In the genomic region with DNA sequence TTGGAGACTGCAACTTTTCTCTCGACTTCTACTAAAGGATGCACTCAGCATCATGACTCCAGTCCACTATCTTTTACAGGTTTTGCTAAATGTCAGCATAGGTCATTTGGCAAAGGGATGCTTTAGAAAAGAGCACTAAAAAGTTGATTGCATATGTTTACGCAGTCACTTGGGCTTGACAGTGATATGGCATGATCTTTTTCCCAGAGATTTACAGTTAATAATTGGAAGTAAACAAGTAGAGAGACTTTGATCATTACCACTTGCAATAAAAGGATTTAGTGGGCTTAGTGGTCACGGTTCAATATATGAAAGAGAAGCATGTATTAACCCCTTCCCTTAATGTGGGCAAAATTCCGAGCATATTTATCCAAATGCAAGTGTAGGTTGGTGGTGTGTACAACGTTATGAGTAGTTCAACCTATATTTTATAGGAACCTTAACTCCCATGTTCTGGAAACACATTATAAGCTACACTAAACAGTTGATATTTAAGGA, we compare ENCODE assay signal across 8 cellular contexts. TPM values are rescaled to one million over a fixed set of nuclear protein-coding genes. Genes with fewer than 3 reads are reported as not detected.
A peak's percentile ranks its signal among the peaks of the same experiment; 100 is the strongest.
DNase-seq lines count a peak whose midpoint lies in the region; ATAC-seq, FAIRE-seq and TF ChIP-seq lines count a peak whose summit lies in the region.

No MANE protein-coding gene starts in this region.

- peaks cover 44% of the 10 kb centered on the region for H3K4me1 Mint-ChIP-seq in activated CD4-positive, alpha-beta T cell treated with anti-CD3 and anti-CD28 coated beads, Interleukin-2, amount 10 ng/mL, durations not matched to agents 24 days and 14 days
- peaks cover 43% of the 10 kb centered on the region for H3K4me1 Mint-ChIP-seq in activated naive CD8-positive, alpha-beta T cell treated with anti-CD3 and anti-CD28 coated beads for 36 hours

- peaks cover 0 to 7% of the 10 kb centered on the region in 2 experiments; a peak in 2 of 5 replicates for H3K27me3 ChIP-seq in HepG2 (ENCODE audit: control insufficient read depth in 1 of 2, insufficient read depth in 2 of 2, low read length in 2 of 2)
- peaks cover 29% of the 10 kb centered on the region for H3K27me3 ChIP-seq in suprapubic skin
- H3K27me3 ChIP-seq in vagina, result no peaks in the 10 kb centered on the region

- peaks cover 34% of the 10 kb centered on the region for H3K27me3 Mint-ChIP-seq in activated CD4-positive, alpha-beta T cell treated with anti-CD3 and anti-CD28 coated beads, Interleukin-2, amount 10 ng/mL, durations not matched to agents 24 days and 14 days
- peaks cover 68% of the 10 kb centered on the region for H3K27me3 Mint-ChIP-seq in activated naive CD8-positive, alpha-beta T cell treated with anti-CD3 and anti-CD28 coated beads for 36 hours

- intact Hi-C loops in activated CD4-positive, alpha-beta T cell treated with anti-CD3 and anti-CD28 coated beads, Interleukin-2, amount 10 ng/mL, durations not matched to agents 24 days and 14 days (cut with micrococcal nuclease), result loop anchor here (5.0 kb wide), 3 partner anchors 115 to 795 kb away; a partner anchor contains a TSS
- intact Hi-C loops in HepG2 (cut with micrococcal nuclease; ENCODE audit: unreplicated experiment), result loop anchor here (5.0 to 10.0 kb wide), 3 partner anchors 192 to 665 kb away; no protein-coding TSS in a partner anchor
- intact Hi-C loops in vagina (cut with DNase I), result no loop called here
- intact Hi-C loops in left colon (cut with DNase I, micrococcal nuclease), result no loop called here

- H3K27ac ChIP-seq in HepG2 (ENCODE audit: extremely low read length, insufficient read depth, low read length) (no peak overlapping the region), suprapubic skin (no peak overlapping the region), vagina (no peak overlapping the region)

- TF ChIP-seq EP300 in HepG2 (IDR thresholded peaks at IDR 0.05; ENCODE audit: low read depth in 2 of 2, low read length in 2 of 2) (no peak), HepG2 (CRISPR knock-in tag; IDR thresholded peaks at IDR 0.05; ENCODE audit: borderline replicate concordance) (no peak), suprapubic skin (IDR thresholded peaks at IDR 0.05) (no peak)

- H3K4me3 ChIP-seq in HepG2 (replicated peaks in 1 of 3; ENCODE audit: insufficient read depth in 1 of 3, low read depth in 2 of 3, low read length in 3 of 3) (peak overlapping the region; percentile 78 to 88 (median 81)), suprapubic skin (peak overlapping the region; percentile 88), vagina (peak overlapping the region in 1 of 2 donors; percentile 79)

- H3K9me3 ChIP-seq in HepG2 (ENCODE audit: low read length) (no peaks in the 10 kb centered on the region), suprapubic skin (no peaks in the 10 kb centered on the region), vagina (no peaks in the 10 kb centered on the region)

- H3K27ac Mint-ChIP-seq in activated CD4-positive, alpha-beta T cell treated with anti-CD3 and anti-CD28 coated beads, Interleukin-2, amount 10 ng/mL, durations not matched to agents 24 days and 14 days, result peak overlapping the region; percentile 90
- peak overlapping the region; percentile 85 for H3K27ac Mint-ChIP-seq in activated naive CD8-positive, alpha-beta T cell treated with anti-CD3 and anti-CD28 coated beads for 36 hours

- in situ Hi-C loops in HepG2 (cut with HindIII; ENCODE audit: extremely low pct_ligation_motif_present, low pct_unique_long_range_greater_than_20kb), result loop anchor here (25.0 kb wide), 2 partner anchors 390 to 810 kb away; a partner anchor contains a TSS

- CTCF ChIA-PET in HepG2 (lab: Yijun Ruan, JAX; ENCODE audit: low intra/inter-chr PET ratio, low total read pairs), result no interaction called here

- H3K4me2 ChIP-seq in HepG2 (ENCODE audit: low read depth, low read length), result peak overlapping the region; percentile 96

- POLR2A ChIA-PET in HepG2 (lab: Yijun Ruan, JAX), result interaction anchor here (2.0 kb wide), 1 partner anchor 18 kb away, joined by 9 read pairs; no protein-coding TSS in a partner anchor

- peaks cover 35% of the 10 kb centered on the region for H3K36me3 Mint-ChIP-seq in activated CD4-positive, alpha-beta T cell treated with anti-CD3 and anti-CD28 coated beads, Interleukin-2, amount 10 ng/mL, durations not matched to agents 24 days and 14 days (ENCODE audit: low read depth)
- peaks cover 21% of the 10 kb centered on the region for H3K36me3 Mint-ChIP-seq in activated naive CD8-positive, alpha-beta T cell treated with anti-CD3 and anti-CD28 coated beads for 36 hours

- H4K20me1 ChIP-seq in HepG2 (ENCODE audit: insufficient read depth, low read length), result peaks cover 32% of the 10 kb centered on the region

- H3K9me3 Mint-ChIP-seq in activated CD4-positive, alpha-beta T cell treated with anti-CD3 and anti-CD28 coated beads, Interleukin-2, amount 10 ng/mL, durations not matched to agents 24 days and 14 days, result no peaks in the 10 kb centered on the region
- H3K9me3 Mint-ChIP-seq in activated naive CD8-positive, alpha-beta T cell treated with anti-CD3 and anti-CD28 coated beads for 36 hours, result no peaks in the 10 kb centered on the region

- H3K36me3 ChIP-seq in HepG2 (replicated peaks in 1 of 2; ENCODE audit: control insufficient read depth in 1 of 2, insufficient read depth in 2 of 2, low read length in 2 of 2), result no peaks in the 10 kb centered on the region
- no peaks in the 10 kb centered on the region for H3K36me3 ChIP-seq in suprapubic skin
- H3K36me3 ChIP-seq in vagina, result no peaks in the 10 kb centered on the region

- H2AFZ ChIP-seq in HepG2 (ENCODE audit: low read length), result no peak overlapping the region

- no peak for DNase-seq in activated CD4-positive, alpha-beta T cell treated with anti-CD3 and anti-CD28 coated beads, Interleukin-2, amount 10 ng/mL, durations not matched to agents 24 days and 14 days
- DNase-seq in activated CD4-positive, alpha-beta T cell treated with anti-CD3 and anti-CD28 coated beads for 48 hours, result no peak
- no peak for DNase-seq in activated naive CD8-positive, alpha-beta T cell treated with anti-CD3 and anti-CD28 coated beads for 36 hours
- DNase-seq in HepG2 (ENCODE audit: low spot score) (no peak), suprapubic skin (ENCODE audit: low spot score in 2 of 2) (no peak), vagina (ENCODE audit: extremely low spot score in 2 of 2) (no peak), left colon (no peak), SKM-1 (lab: John Stamatoyannopoulos, UW; ENCODE audit: unreplicated experiment) (no peak)

- peaks cover 62% of the 10 kb centered on the region for H3K4me1 ChIP-seq in HepG2 (ENCODE audit: insufficient read depth, low read length)
- peaks cover 42% of the 10 kb centered on the region for H3K4me1 ChIP-seq in suprapubic skin
- peaks cover 63% of the 10 kb centered on the region for H3K4me1 ChIP-seq in vagina

- TF ChIP-seq CTCF in HepG2 (CRISPR knock-in tag; IDR thresholded peaks at IDR 0.05), result no peak
- no peak for TF ChIP-seq CTCF in suprapubic skin (IDR thresholded peaks at IDR 0.05)
- TF ChIP-seq CTCF in vagina (IDR thresholded peaks at IDR 0.05), result no peak

- TSS peak; percentile 26 for BruUV-seq in HepG2 (replicated peaks; lab: Mats Ljungman, UMichigan)

- no peak for ATAC-seq in HepG2
- ATAC-seq in left colon, result no peak

- TF ChIP-seq POLR2A in HepG2 (IDR thresholded peaks at IDR 0.05; ENCODE audit: insufficient read depth in 1 of 2, low read depth in 2 of 2, low read length in 2 of 2), result no peak
- TF ChIP-seq POLR2A in suprapubic skin (IDR thresholded peaks at IDR 0.05), result no peak
- no peak for TF ChIP-seq POLR2A in vagina (IDR thresholded peaks at IDR 0.05)

- peak overlapping the region; percentile 69 for H3K9ac ChIP-seq in HepG2 (ENCODE audit: insufficient read depth, low read depth, low read length)

- no peak for FAIRE-seq in HepG2 (lab: Jason Lieb, UNC)

- 45% methylated on average over 5 of the region's 5 CpGs for WGBS in HepG2 (ENCODE audit: low lambda C conversion rate)
- WGBS in suprapubic skin, result 81% methylated on average over 5 of the region's 5 CpGs

- H3K4me3 Mint-ChIP-seq in activated CD4-positive, alpha-beta T cell treated with anti-CD3 and anti-CD28 coated beads, Interleukin-2, amount 10 ng/mL, durations not matched to agents 24 days and 14 days, result peak overlapping the region; percentile 86
- peak overlapping the region; percentile 80 for H3K4me3 Mint-ChIP-seq in activated naive CD8-positive, alpha-beta T cell treated with anti-CD3 and anti-CD28 coated beads for 36 hours

- no peak for TF ChIP-seq RAD21 in HepG2 (CRISPR knock-in tag; IDR thresholded peaks at IDR 0.05)

- H3K79me2 ChIP-seq in HepG2 (ENCODE audit: insufficient read depth, low read length), result peaks cover 35% of the 10 kb centered on the region

RNA-seq across cellular contexts. Expression of a gene that starts 1.8 kb away (rescaled TPM):
- 55.6 and 65.3 TPM in 2 replicates for total RNA-seq in activated CD4-positive, alpha-beta T cell treated with anti-CD3 and anti-CD28 coated beads, Interleukin-2, amount 10 ng/mL, durations not matched to agents 24 days and 14 days
- total RNA-seq in activated naive CD8-positive, alpha-beta T cell treated with anti-CD3 and anti-CD28 coated beads for 36 hours, result 10 to 100 TPM; 59.2 to 59.6 TPM
- 44.0 and 46.3 TPM in 2 replicates for total RNA-seq in HepG2 (2016; rRNA removed; fragmentation: Illumina TruSeq; extraction: Trizol)
- 8.7 and 9.7 TPM in 2 replicates for total RNA-seq in HepG2 (2016; cell fraction: cytosol; rRNA removed; fragmentation: Illumina TruSeq; extraction: Trizol; ENCODE audit: low read depth)
- 41.7 and 51.3 TPM in 2 replicates for total RNA-seq in HepG2 (2016; cell fraction: insoluble cytoplasmic fraction; rRNA removed; fragmentation: Illumina TruSeq; extraction: Trizol)
- 45.9 and 47.6 TPM in 2 replicates for total RNA-seq in HepG2 (2016; cell fraction: membrane; rRNA removed; fragmentation: Illumina TruSeq; extraction: Trizol)
- 35.5 and 44.2 TPM in 2 replicates for total RNA-seq in HepG2 (2016; cell fraction: nucleus; rRNA removed; fragmentation: Illumina TruSeq; extraction: Trizol)
- 28.0 and 30.5 TPM in 2 replicates for polyA plus RNA-seq in HepG2 (2011; rRNA removed)
- 11.2 and 14.7 TPM in 2 replicates for polyA plus RNA-seq in HepG2 (2011; cell fraction: cytosol; rRNA removed)
- polyA plus RNA-seq in HepG2 (2011; cell fraction: nucleus; rRNA removed), result 33.2 and 46.3 TPM in 2 replicates
- 28.8 and 47.8 TPM in 2 replicates for polyA plus RNA-seq in HepG2 (2012)
- polyA plus RNA-seq in HepG2 (2016; cell fraction: cytosol; fragmentation: Illumina TruSeq; extraction: Trizol; ENCODE audit: low read depth), result 8.6 and 9.9 TPM in 2 replicates
- 49.7 and 50.7 TPM in 2 replicates for polyA plus RNA-seq in HepG2 (2016; cell fraction: insoluble cytoplasmic fraction; fragmentation: Illumina TruSeq; extraction: Trizol; ENCODE audit: low read depth)
- polyA plus RNA-seq in HepG2 (2016; cell fraction: membrane; fragmentation: Illumina TruSeq; extraction: Trizol; ENCODE audit: low read depth), result 28.7 and 33.7 TPM in 2 replicates
- polyA plus RNA-seq in HepG2 (2016; cell fraction: nucleus; fragmentation: Illumina TruSeq; extraction: Trizol; ENCODE audit: insufficient read depth, low read depth), result 66.4 and 66.5 TPM in 2 replicates
- polyA minus RNA-seq in HepG2 (2011; rRNA and poly(A)+ RNA removed; ENCODE audit: low replicate concordance), result 43.5 and 48.7 TPM in 2 replicates
- polyA minus RNA-seq in HepG2 (2011; cell fraction: cytosol; rRNA and poly(A)+ RNA removed), result 26.1 TPM in 2 replicates
- polyA minus RNA-seq in HepG2 (2011; cell fraction: nucleus; rRNA and poly(A)+ RNA removed), result 33.6 and 33.9 TPM in 2 replicates
- 10 to 100 TPM; 24.4 to 55.3 (median 38.5) TPM for total RNA-seq in suprapubic skin
- 44.7 TPM for total RNA-seq in vagina
- 10 to 100 TPM; 19.7 to 29.6 TPM for total RNA-seq in left colon

RNA-seq across cellular contexts. Expression of a gene that starts 6.5 kb away (rescaled TPM):
- 76.7 and 79.7 TPM in 2 replicates for total RNA-seq in activated CD4-positive, alpha-beta T cell treated with anti-CD3 and anti-CD28 coated beads, Interleukin-2, amount 10 ng/mL, durations not matched to agents 24 days and 14 days
- total RNA-seq in activated naive CD8-positive, alpha-beta T cell treated with anti-CD3 and anti-CD28 coated beads for 36 hours, result 10 to 100 TPM; 46.8 to 53.5 TPM
- total RNA-seq in HepG2 (2016; rRNA removed; fragmentation: Illumina TruSeq; extraction: Trizol) (54.4 and 56.8 TPM in 2 replicates), suprapubic skin (10 to 100 TPM; 32.9 to 46.7 (median 37.1) TPM), vagina (27.0 TPM), left colon (10 to 100 TPM; 38.4 to 50.0 TPM)
- 15.2 and 17.8 TPM in 2 replicates for total RNA-seq in HepG2 (2016; cell fraction: cytosol; rRNA removed; fragmentation: Illumina TruSeq; extraction: Trizol; ENCODE audit: low read depth)
- 55.9 and 59.6 TPM in 2 replicates for total RNA-seq in HepG2 (2016; cell fraction: insoluble cytoplasmic fraction; rRNA removed; fragmentation: Illumina TruSeq; extraction: Trizol)
- 24.8 and 25.2 TPM in 2 replicates for total RNA-seq in HepG2 (2016; cell fraction: membrane; rRNA removed; fragmentation: Illumina TruSeq; extraction: Trizol)
- 58.2 and 59.9 TPM in 2 replicates for total RNA-seq in HepG2 (2016; cell fraction: nucleus; rRNA removed; fragmentation: Illumina TruSeq; extraction: Trizol)
- 32.5 and 38.7 TPM in 2 replicates for polyA plus RNA-seq in HepG2 (2011; rRNA removed)
- polyA plus RNA-seq in HepG2 (2011; cell fraction: cytosol; rRNA removed), result 13.0 and 16.4 TPM in 2 replicates
- polyA plus RNA-seq in HepG2 (2011; cell fraction: nucleus; rRNA removed), result 32.4 and 40.5 TPM in 2 replicates
- 26.8 and 37.6 TPM in 2 replicates for polyA plus RNA-seq in HepG2 (2012)
- polyA plus RNA-seq in HepG2 (2016; cell fraction: cytosol; fragmentation: Illumina TruSeq; extraction: Trizol; ENCODE audit: low read depth), result 16.4 and 19.0 TPM in 2 replicates
- 54.7 and 56.3 TPM in 2 replicates for polyA plus RNA-seq in HepG2 (2016; cell fraction: insoluble cytoplasmic fraction; fragmentation: Illumina TruSeq; extraction: Trizol; ENCODE audit: low read depth)
- 20.1 and 20.4 TPM in 2 replicates for polyA plus RNA-seq in HepG2 (2016; cell fraction: membrane; fragmentation: Illumina TruSeq; extraction: Trizol; ENCODE audit: low read depth)
- 76.7 and 77.8 TPM in 2 replicates for polyA plus RNA-seq in HepG2 (2016; cell fraction: nucleus; fragmentation: Illumina TruSeq; extraction: Trizol; ENCODE audit: insufficient read depth, low read depth)
- polyA minus RNA-seq in HepG2 (2011; rRNA and poly(A)+ RNA removed; ENCODE audit: low replicate concordance), result 3.1 and 6.1 TPM in 2 replicates
- 3.3 and 8.5 TPM in 2 replicates for polyA minus RNA-seq in HepG2 (2011; cell fraction: cytosol; rRNA and poly(A)+ RNA removed)
- 35.2 and 36.6 TPM in 2 replicates for polyA minus RNA-seq in HepG2 (2011; cell fraction: nucleus; rRNA and poly(A)+ RNA removed)

RNA-seq across cellular contexts. Expression of a gene that starts 22.6 kb away (rescaled TPM):
- total RNA-seq in activated CD4-positive, alpha-beta T cell treated with anti-CD3 and anti-CD28 coated beads, Interleukin-2, amount 10 ng/mL, durations not matched to agents 24 days and 14 days, result 0.07 TPM in 1 of 2 replicates, not detected in the other
- total RNA-seq in activated naive CD8-positive, alpha-beta T cell treated with anti-CD3 and anti-CD28 coated beads for 36 hours, result not detected
- total RNA-seq in HepG2 (2016; rRNA removed; fragmentation: Illumina TruSeq; extraction: Trizol) (not detected in 2 replicates), suprapubic skin (1 to 10 TPM in 1 of 4 donors, under 1 TPM in 2, not detected in 1; 0.34 to 1.1 (median 0.72) TPM), vagina (not detected), left colon (not detected)
- not detected in 2 replicates for total RNA-seq in HepG2 (2016; cell fraction: cytosol; rRNA removed; fragmentation: Illumina TruSeq; extraction: Trizol; ENCODE audit: low read depth)
- not detected in 2 replicates for total RNA-seq in HepG2 (2016; cell fraction: insoluble cytoplasmic fraction; rRNA removed; fragmentation: Illumina TruSeq; extraction: Trizol)
- not detected in 2 replicates for total RNA-seq in HepG2 (2016; cell fraction: membrane; rRNA removed; fragmentation: Illumina TruSeq; extraction: Trizol)
- not detected in 2 replicates for total RNA-seq in HepG2 (2016; cell fraction: nucleus; rRNA removed; fragmentation: Illumina TruSeq; extraction: Trizol)
- polyA plus RNA-seq in HepG2 (2011; rRNA removed), result not detected in 2 replicates
- polyA plus RNA-seq in HepG2 (2011; cell fraction: cytosol; rRNA removed), result not detected in 2 replicates
- polyA plus RNA-seq in HepG2 (2011; cell fraction: nucleus; rRNA removed), result not detected in 2 replicates
- not detected in 2 replicates for polyA plus RNA-seq in HepG2 (2012)
- not detected in 2 replicates for polyA plus RNA-seq in HepG2 (2016; cell fraction: cytosol; fragmentation: Illumina TruSeq; extraction: Trizol; ENCODE audit: low read depth)
- polyA plus RNA-seq in HepG2 (2016; cell fraction: insoluble cytoplasmic fraction; fragmentation: Illumina TruSeq; extraction: Trizol; ENCODE audit: low read depth), result not detected in 2 replicates
- polyA plus RNA-seq in HepG2 (2016; cell fraction: membrane; fragmentation: Illumina TruSeq; extraction: Trizol; ENCODE audit: low read depth), result not detected in 2 replicates
- not detected in 2 replicates for polyA plus RNA-seq in HepG2 (2016; cell fraction: nucleus; fragmentation: Illumina TruSeq; extraction: Trizol; ENCODE audit: insufficient read depth, low read depth)
- not detected in 2 replicates for polyA minus RNA-seq in HepG2 (2011; rRNA and poly(A)+ RNA removed; ENCODE audit: low replicate concordance)
- not detected in 2 replicates for polyA minus RNA-seq in HepG2 (2011; cell fraction: cytosol; rRNA and poly(A)+ RNA removed)
- not detected in 2 replicates for polyA minus RNA-seq in HepG2 (2011; cell fraction: nucleus; rRNA and poly(A)+ RNA removed)

Comparison
In these comparisons a context has a peak if more than half of its experiments do, and no peak if none do; other contexts are left out.
1. intact Hi-C loops: an anchor here in activated CD4-positive, alpha-beta T cell treated with anti-CD3 and anti-CD28 coated beads, Interleukin-2, amount 10 ng/mL, durations not matched to agents 24 days and 14 days (5.0 kb wide) and HepG2 (5.0 to 10.0 kb wide); none called in vagina and left colon.